Comparison of ENCODE assay signal across 32 cellular contexts in genomic region chr12:43237238-43237879, GRCh38.
"Had no signal": no experiment of that assay in that cellular context is flagged by ENCODE, and none has a peak within 500 bp of the region (broad histone marks: within the 10 kb centered on the region; RNA-seq: fewer than 3 reads in every experiment).

No MANE protein-coding gene starts in this region.

- H3K4me2 ChIP-seq: hepatocyte had no signal

- H3K4me3 Mint-ChIP-seq: activated naive CD8-positive, alpha-beta T cell; brain; mesothelial cell of epicardium; naive thymus-derived CD8-positive, alpha-beta T cell; neural crest cell; stimulated activated effector memory CD8-positive, alpha-beta T cell treated with anti-CD3 and anti-CD28 coated beads, Interleukin-12 subunit alpha, Interleukin-12 subunit beta, amount 100 ng/mL, for 72 hours had no signal

- H3K4me3 ChIP-seq: ascending aorta, cardiac muscle cell, colonic mucosa, gastroesophageal sphincter, hepatocyte, pancreas, prostate gland, sigmoid colon, stomach, tibial artery had no signal

- H3K27ac ChIP-seq: ascending aorta, cardiac muscle cell, colonic mucosa, gastroesophageal sphincter, hepatocyte, pancreas, prostate gland, sigmoid colon, tibial artery, VCaP had no signal

- H2AFZ ChIP-seq: hepatocyte had no signal

- DNase-seq: activated CD4-positive, alpha-beta T cell treated with anti-CD3 and anti-CD28 coated beads for 4 hours; activated CD4-positive, alpha-beta T cell treated with anti-CD3 and anti-CD28 coated beads, Interleukin-2, amount 50 U/mL, for 4 hours; activated CD8-positive, alpha-beta memory T cell treated with anti-CD3 and anti-CD28 coated beads for 24 hours; activated effector memory CD4-positive, alpha-beta T cell treated with Interleukin-2 at 50 U/mL for 16 hours; activated naive CD4-positive, alpha-beta T cell treated with Interleukin-2 at 50 U/mL for 16 hours; cerebellar nuclear complex; colonic mucosa; effector memory CD4-positive, alpha-beta T cell; left colon; mammary epithelial cell; naive thymus-derived CD8-positive, alpha-beta T cell; nucleus accumbens; pancreas; retina; sigmoid colon; small intestine; stimulated activated CD4-positive, alpha-beta T cell treated with anti-CD3 and anti-CD28 coated beads, Interleukin-4, amount 100 ng/mL, for 24 hours; stomach; tibial artery had no signal

- H3K4me1 ChIP-seq: ascending aorta, colonic mucosa, gastroesophageal sphincter, pancreas, prostate gland, sigmoid colon, stomach, tibial artery had no signal

- H3K27ac Mint-ChIP-seq: activated naive CD8-positive, alpha-beta T cell; brain; mesothelial cell of epicardium; naive thymus-derived CD8-positive, alpha-beta T cell; stimulated activated effector memory CD8-positive, alpha-beta T cell treated with anti-CD3 and anti-CD28 coated beads, Interleukin-12 subunit alpha, Interleukin-12 subunit beta, amount 100 ng/mL, for 72 hours had no signal

- ATAC-seq: gastroesophageal sphincter; left colon; naive thymus-derived CD8-positive, alpha-beta T cell; pancreas; stimulated activated effector memory CD8-positive, alpha-beta T cell treated with anti-CD3 and anti-CD28 coated beads, Interleukin-12 subunit alpha, Interleukin-12 subunit beta, amount 100 ng/mL, for 72 hours had no signal

- H3K27me3 Mint-ChIP-seq: activated naive CD8-positive, alpha-beta T cell; brain; naive thymus-derived CD8-positive, alpha-beta T cell had no signal

- FAIRE-seq: keratinocyte, TTC549 had no signal

- H3K9me3 ChIP-seq: ascending aorta, colonic mucosa, gastroesophageal sphincter, pancreas, prostate gland, sigmoid colon, stomach, tibial artery had no signal

- H3K36me3 ChIP-seq: ascending aorta, cardiac muscle cell, colonic mucosa, gastroesophageal sphincter, pancreas, prostate gland, sigmoid colon, stomach, tibial artery had no signal

- H3K79me2 ChIP-seq: hepatocyte had no signal

- H3K36me3 Mint-ChIP-seq: activated naive CD8-positive, alpha-beta T cell; brain; naive thymus-derived CD8-positive, alpha-beta T cell; stimulated activated effector memory CD8-positive, alpha-beta T cell treated with anti-CD3 and anti-CD28 coated beads, Interleukin-12 subunit alpha, Interleukin-12 subunit beta, amount 100 ng/mL, for 72 hours had no signal

- H3K4me1 Mint-ChIP-seq: brain; naive thymus-derived CD8-positive, alpha-beta T cell; neural crest cell; stimulated activated effector memory CD8-positive, alpha-beta T cell treated with anti-CD3 and anti-CD28 coated beads, Interleukin-12 subunit alpha, Interleukin-12 subunit beta, amount 100 ng/mL, for 72 hours had no signal

- H3K27me3 ChIP-seq: ascending aorta, cardiac muscle cell, colonic mucosa, gastroesophageal sphincter, hepatocyte, pancreas, sigmoid colon, stomach, tibial artery had no signal
